ENCODE assay signal across 9 cellular contexts in genomic region chr1:38257374-38257773, GRCh38.
"Had no signal": no experiment of that assay in that cellular context is flagged by ENCODE, and none has a peak within 500 bp of the region (broad histone marks: within the 10 kb centered on the region; RNA-seq: fewer than 3 reads in every experiment).

No MANE protein-coding gene starts in this region.

- H3K27ac Mint-ChIP-seq: GM23338, HFFc6 had no signal

- DNase-seq: H7, HFFc6, KG1 had no signal

- H3K4me3 Mint-ChIP-seq: GM23338, HFFc6, IgD-negative memory B cell had no signal

- ATAC-seq: GM23338, HCT116, HepG2 had no signal

- H3K4me3 ChIP-seq: GM23338, HAP-1 had no signal

- H3K4me1 Mint-ChIP-seq: IgD-negative memory B cell had no signal

- H3K36me3 ChIP-seq: HAP-1 had no signal

- H3K27ac ChIP-seq: HL-60 had no signal

- H3K9me3 ChIP-seq: HAP-1 had no signal

- H3K4me2 ChIP-seq: GM23338 had no signal

- H3K36me3 Mint-ChIP-seq: IgD-negative memory B cell had no signal

- FAIRE-seq: HepG2 had no signal

- H3K4me1 ChIP-seq: HAP-1 had no signal

- H2AFZ ChIP-seq: GM23338 had no signal

- H3K9me3 Mint-ChIP-seq: HFFc6 had no signal
